8 cellular contexts compared by ENCODE assay signal in genomic region chr18:63970803-63971191, GRCh38. TPM values are rescaled to one million over a fixed set of nuclear protein-coding genes. Genes with fewer than 3 reads are reported as not detected.
DNase-seq lines count a peak whose midpoint lies in the region; ATAC-seq and TF ChIP-seq lines count a peak whose summit lies in the region.

No MANE protein-coding gene starts in this region.

- H3K27ac ChIP-seq in OCI-LY1 (ENCODE audit: low read depth, low read length, poor library complexity, severe bottlenecking) (no peak overlapping the region), dorsolateral prefrontal cortex (peak overlapping the region; percentile 82 to 99 (median 97)), upper lobe of right lung (peak overlapping the region; percentile 99)

- no peaks in the 10 kb centered on the region for H3K4me1 ChIP-seq in OCI-LY1 (ENCODE audit: insufficient read depth, low read length, severe bottlenecking)
- H3K4me1 ChIP-seq in upper lobe of right lung: peaks cover 14% of the 10 kb centered on the region

- H3K27me3 Mint-ChIP-seq in memory B cell: no peaks in the 10 kb centered on the region

- H3F3A ChIP-seq in OCI-LY1 (ENCODE audit: insufficient read depth, low read length): no peaks in the 10 kb centered on the region

- H3K27ac Mint-ChIP-seq in memory B cell: peak overlapping the region; percentile 96

- H3K4me2 ChIP-seq in OCI-LY1 (ENCODE audit: low read length): peak overlapping the region; percentile 65

- peaks cover 40% of the 10 kb centered on the region for H3K4me1 Mint-ChIP-seq in memory B cell

- H3K36me3 ChIP-seq in BJ (ENCODE audit: control insufficient read depth, insufficient read depth, low read length) (no peaks in the 10 kb centered on the region), OCI-LY1 (ENCODE audit: insufficient read depth, low read length) (no peaks in the 10 kb centered on the region), upper lobe of right lung (no peaks in the 10 kb centered on the region)

- no peaks in the 10 kb centered on the region for H3K9me3 Mint-ChIP-seq in memory B cell

- no peaks in the 10 kb centered on the region for H3K36me3 Mint-ChIP-seq in memory B cell

- H3K79me2 ChIP-seq in OCI-LY1 (ENCODE audit: insufficient read depth, low read length): no peaks in the 10 kb centered on the region

- H2AFZ ChIP-seq in OCI-LY1 (ENCODE audit: low read length): no peak overlapping the region; the same call in 1 of the 2 replicates

- DNase-seq in BJ (ENCODE audit: low read depth) (no peak), dorsolateral prefrontal cortex (peak in 6 of 10 donors; percentile 30 to 63 (median 49)), memory B cell (ENCODE audit: low spot score in 2 of 2) (no peak), upper lobe of right lung (peak; percentile 83), GM10248 (ENCODE audit: extremely low spot score) (no peak)
- DNase-seq in activated effector memory CD4-positive, alpha-beta T cell treated with Interleukin-2 at 50 U/mL for 16 hours: no peak

- H3K27me3 ChIP-seq in BJ (ENCODE audit: control insufficient read depth, insufficient read depth, low read length): no peaks in the 10 kb centered on the region
- H3K27me3 ChIP-seq in OCI-LY1 (ENCODE audit: insufficient read depth, low read length): 0 out of 2 replicates have a peak, but pooled peaks cover 3% of the 10 kb centered on the region
- no peaks in the 10 kb centered on the region for H3K27me3 ChIP-seq in dorsolateral prefrontal cortex
- H3K27me3 ChIP-seq in upper lobe of right lung: no peaks in the 10 kb centered on the region

- CTCF ChIA-PET in BJ (lab: Yijun Ruan, JAX) (interaction anchor here (1.0 to 1.2 kb wide), 3 partner anchors 9 to 24 kb away, joined by 3 to 4 read pairs (median 4); no protein-coding TSS in a partner anchor), GM10248 (lab: Yijun Ruan, JAX) (interaction anchor here (0.7 to 1.1 kb wide), 4 partner anchors 12 to 34 kb away, joined by 3 to 6 read pairs (median 3); no protein-coding TSS in a partner anchor)

- H3K4me3 ChIP-seq in BJ (ENCODE audit: low read depth, low read length) (peak overlapping the region; percentile 80), OCI-LY1 (ENCODE audit: low read depth, low read length, poor library complexity, severe bottlenecking) (peak overlapping the region; percentile 65), dorsolateral prefrontal cortex (peak overlapping the region; percentile 67 to 98 (median 87)), upper lobe of right lung (peak overlapping the region; percentile 92)

- 0 out of 2 replicates have a peak, but pooled peaks have one; percentile 2 for TF ChIP-seq CTCF in BJ (IDR thresholded peaks at IDR 0.05; ENCODE audit: insufficient read depth, low read depth, low read length)
- TF ChIP-seq CTCF in OCI-LY1 (IDR thresholded peaks at IDR 0.05; ENCODE audit: low read length): no peak
- peak in 1 of 56 donors; percentile 2 for TF ChIP-seq CTCF in dorsolateral prefrontal cortex (IDR thresholded peaks at IDR 0.05 in 54 of 56, conservative IDR thresholded peaks at IDR 0.05 in 2 of 56; ENCODE audit: low read depth in 1 of 56, partially characterized antibody in 56 of 56)
- no peak for TF ChIP-seq CTCF in upper lobe of right lung (IDR thresholded peaks at IDR 0.05)
- no peak for TF ChIP-seq CTCF in GM10248 (IDR thresholded peaks at IDR 0.05; ENCODE audit: control extremely low read depth, extremely low read depth, low read depth, missing control alignments)

- peak overlapping the region; percentile 96 for H3K4me3 Mint-ChIP-seq in memory B cell

- POLR2A ChIA-PET in BJ (lab: Charles Lee): interaction anchor here (0.6 to 0.7 kb wide), 3 partner anchors 24 to 1792 kb away, joined by 3 to 4 read pairs (median 4); no protein-coding TSS in a partner anchor
- POLR2A ChIA-PET in GM10248 (lab: Yijun Ruan, JAX): interaction anchor here (0.7 to 1.1 kb wide), 4 partner anchors 11 to 34 kb away, joined by 3 to 5 read pairs (median 3); partner anchors contain the start of gene HMSD

- intact Hi-C loops in dorsolateral prefrontal cortex (cut with DNase I): loop anchor here in 1 of 2 donors (10.0 kb wide), 1 partner anchor 126 kb away; no protein-coding TSS in a partner anchor
- intact Hi-C loops in upper lobe of right lung (cut with DNase I): no loop called here

- no peaks in the 10 kb centered on the region for H3K9me2 ChIP-seq in OCI-LY1 (ENCODE audit: low read depth, low read length)

- no peaks in the 10 kb centered on the region for H3K9me3 ChIP-seq in OCI-LY1 (ENCODE audit: low read length)
- H3K9me3 ChIP-seq in upper lobe of right lung: no peaks in the 10 kb centered on the region

- ATAC-seq in GM21528 (IDR thresholded peaks at IDR 0.05; ENCODE audit: low FRiP score, unreplicated experiment): peak; percentile 0
- ATAC-seq in memory B cell (ENCODE audit: low read depth): no peak
- peak; percentile 68 for ATAC-seq in upper lobe of right lung

- peak overlapping the region; percentile 43; the same call in 1 of the 2 replicates for H3K9ac ChIP-seq in OCI-LY1 (ENCODE audit: low read length)

- no peaks in the 10 kb centered on the region for H4K20me1 ChIP-seq in OCI-LY1 (ENCODE audit: insufficient read depth, low read length)

RNA-seq across cellular contexts. Expression of gene SERPINB8, which starts 0.9 kb away (rescaled TPM):
- polyA plus RNA-seq in BJ (2011; rRNA removed): 18.4 and 27.0 TPM in 2 replicates
- 9.7 TPM in 2 replicates for polyA minus RNA-seq in BJ (2011; rRNA and poly(A)+ RNA removed)
- total RNA-seq in dorsolateral prefrontal cortex (10 to 100 TPM in 6 of 120 experiments, 1 to 10 TPM in 114; 1.8 to 12.8 (median 5.7) TPM), upper lobe of right lung (24.6 TPM)

RNA-seq across cellular contexts. Expression of gene HMSD, which starts 21.7 kb away (rescaled TPM):
- polyA plus RNA-seq in BJ (2011; rRNA removed): 0.26 and 0.39 TPM in 2 replicates
- 0.19 TPM in 1 of 2 replicates, not detected in the other for polyA minus RNA-seq in BJ (2011; rRNA and poly(A)+ RNA removed)
- 10 to 100 TPM in 7 of 120 experiments, 1 to 10 TPM in 94, under 1 TPM in 17, not detected in 2; 0.28 to 19.8 (median 3.0) TPM for total RNA-seq in dorsolateral prefrontal cortex
- 2.1 TPM for total RNA-seq in upper lobe of right lung

Comparison
In these comparisons a context has a peak if more than half of its experiments do, and no peak if none do; other contexts are left out.
1. DNase-seq: peak in dorsolateral prefrontal cortex (6 of 10) and upper lobe of right lung (single experiment); none in BJ (single experiment), memory B cell (0 of 2), activated effector memory CD4-positive, alpha-beta T cell treated with Interleukin-2 at 50 U/mL for 16 hours (single experiment) and GM10248 (single experiment).
2. Peak in every context shown above with its lines, with median percentiles within 50 percentile points of each other: H3K4me3 ChIP-seq.